ENCODE assay signal across 1 cellular context in genomic region chr5:5360878-5361520, GRCh38.
TF ChIP-seq lines count a peak whose summit lies in the region.

No MANE protein-coding gene starts in this region.

TF ChIP-seq in HepG2, 621 proteins besides CTCF, POLR2A, EP300 and RAD21 (continued from another document and continues in another):
- TF ChIP-seq ZBTB49 (CRISPR knock-in tag; IDR thresholded peaks at IDR 0.05; ENCODE audit: borderline replicate concordance) (no peak), SRF (IDR thresholded peaks at IDR 0.05; ENCODE audit: low read depth, low read length) (no peak), ZNF770 (CRISPR knock-in tag; IDR thresholded peaks at IDR 0.05) (no peak), THYN1 (CRISPR knock-in tag; IDR thresholded peaks at IDR 0.05; ENCODE audit: borderline replicate concordance, low read depth) (no peak), ZNF430 (CRISPR knock-in tag; IDR thresholded peaks at IDR 0.05) (peak; percentile 68; the same call in 1 of the 2 replicates), EHMT2 (IDR thresholded peaks at IDR 0.05; ENCODE audit: borderline replicate concordance, low read depth, low read length) (no peak; the same call in 1 of the 2 replicates), TRIM24 (CRISPR knock-in tag; IDR thresholded peaks at IDR 0.05) (no peak), ZMYM4 (CRISPR knock-in tag; IDR thresholded peaks at IDR 0.05) (peak; percentile 76), KLF12 (CRISPR knock-in tag; IDR thresholded peaks at IDR 0.05; ENCODE audit: borderline replicate concordance) (no peak), PRPF4 (IDR thresholded peaks at IDR 0.05; ENCODE audit: low read depth, low read length, poor library complexity, severe bottlenecking) (no peak), POLR2AphosphoS5 (IDR thresholded peaks at IDR 0.05; ENCODE audit: low read depth, low read length) (no peak; the same call in 1 of the 2 replicates), ISL2 (CRISPR knock-in tag; IDR thresholded peaks at IDR 0.05) (peak; percentile 76), SSRP1 (CRISPR knock-in tag; IDR thresholded peaks at IDR 0.05) (peak; percentile 54; the same call in 1 of the 2 replicates), ZNF335 (CRISPR knock-in tag; IDR thresholded peaks at IDR 0.05) (peak; percentile 65; the same call in 1 of the 2 replicates), ZNF660 (CRISPR knock-in tag; IDR thresholded peaks at IDR 0.05; ENCODE audit: borderline replicate concordance, low read depth) (no peak), ZNF746 (CRISPR knock-in tag; IDR thresholded peaks at IDR 0.05) (0 out of 2 replicates have a peak, but pooled peaks have one; percentile 53), RXRB (CRISPR knock-in tag; IDR thresholded peaks at IDR 0.05; ENCODE audit: borderline replicate concordance) (peak; percentile 97), REPIN1 (CRISPR knock-in tag; IDR thresholded peaks at IDR 0.05; ENCODE audit: borderline replicate concordance, low read depth) (peak; percentile 54; the same call in 1 of the 2 replicates), ELK4 (CRISPR knock-in tag; IDR thresholded peaks at IDR 0.05; ENCODE audit: borderline replicate concordance) (no peak), ZNF878 (CRISPR knock-in tag; IDR thresholded peaks at IDR 0.05) (no peak), GABPA (IDR thresholded peaks at IDR 0.05; ENCODE audit: low read depth, low read length) (no peak), GABPA (CRISPR knock-in tag; IDR thresholded peaks at IDR 0.05; ENCODE audit: low read depth) (no peak), ZFP37 (CRISPR knock-in tag; IDR thresholded peaks at IDR 0.05; ENCODE audit: borderline replicate concordance) (0 out of 2 replicates have a peak, but pooled peaks have one; percentile 73), ZNF180 (CRISPR knock-in tag; IDR thresholded peaks at IDR 0.05; ENCODE audit: borderline replicate concordance, low read depth) (no peak), MXD1 (CRISPR knock-in tag; IDR thresholded peaks at IDR 0.05) (no peak), NFE2 (CRISPR knock-in tag; IDR thresholded peaks at IDR 0.05) (no peak), HHEX (CRISPR knock-in tag; IDR thresholded peaks at IDR 0.05) (peak; percentile 31; the same call in 1 of the 2 replicates), CERS6 (CRISPR knock-in tag; IDR thresholded peaks at IDR 0.05) (no peak), ZKSCAN1 (IDR thresholded peaks at IDR 0.05; ENCODE audit: low read length) (no peak), MATR3 (CRISPR knock-in tag; IDR thresholded peaks at IDR 0.05) (no peak)
- TF ChIP-seq, protein P1, sequence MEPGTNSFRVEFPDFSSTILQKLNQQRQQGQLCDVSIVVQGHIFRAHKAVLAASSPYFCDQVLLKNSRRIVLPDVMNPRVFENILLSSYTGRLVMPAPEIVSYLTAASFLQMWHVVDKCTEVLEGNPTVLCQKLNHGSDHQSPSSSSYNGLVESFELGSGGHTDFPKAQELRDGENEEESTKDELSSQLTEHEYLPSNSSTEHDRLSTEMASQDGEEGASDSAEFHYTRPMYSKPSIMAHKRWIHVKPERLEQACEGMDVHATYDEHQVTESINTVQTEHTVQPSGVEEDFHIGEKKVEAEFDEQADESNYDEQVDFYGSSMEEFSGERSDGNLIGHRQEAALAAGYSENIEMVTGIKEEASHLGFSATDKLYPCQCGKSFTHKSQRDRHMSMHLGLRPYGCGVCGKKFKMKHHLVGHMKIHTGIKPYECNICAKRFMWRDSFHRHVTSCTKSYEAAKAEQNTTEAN (CRISPR knock-in tag; conservative IDR thresholded peaks at IDR 0.05), result 0 out of 2 replicates have a peak, but pooled peaks have one; percentile 32
- TF ChIP-seq, protein P2, sequence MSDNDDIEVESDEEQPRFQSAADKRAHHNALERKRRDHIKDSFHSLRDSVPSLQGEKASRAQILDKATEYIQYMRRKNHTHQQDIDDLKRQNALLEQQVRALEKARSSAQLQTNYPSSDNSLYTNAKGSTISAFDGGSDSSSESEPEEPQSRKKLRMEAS (IDR thresholded peaks at IDR 0.05), result peak; percentile 65
- TF ChIP-seq, protein P3, sequence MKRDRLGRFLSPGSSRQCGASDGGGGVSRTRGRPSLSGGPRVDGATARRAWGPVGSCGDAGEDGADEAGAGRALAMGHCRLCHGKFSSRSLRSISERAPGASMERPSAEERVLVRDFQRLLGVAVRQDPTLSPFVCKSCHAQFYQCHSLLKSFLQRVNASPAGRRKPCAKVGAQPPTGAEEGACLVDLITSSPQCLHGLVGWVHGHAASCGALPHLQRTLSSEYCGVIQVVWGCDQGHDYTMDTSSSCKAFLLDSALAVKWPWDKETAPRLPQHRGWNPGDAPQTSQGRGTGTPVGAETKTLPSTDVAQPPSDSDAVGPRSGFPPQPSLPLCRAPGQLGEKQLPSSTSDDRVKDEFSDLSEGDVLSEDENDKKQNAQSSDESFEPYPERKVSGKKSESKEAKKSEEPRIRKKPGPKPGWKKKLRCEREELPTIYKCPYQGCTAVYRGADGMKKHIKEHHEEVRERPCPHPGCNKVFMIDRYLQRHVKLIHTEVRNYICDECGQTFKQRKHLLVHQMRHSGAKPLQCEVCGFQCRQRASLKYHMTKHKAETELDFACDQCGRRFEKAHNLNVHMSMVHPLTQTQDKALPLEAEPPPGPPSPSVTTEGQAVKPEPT (CRISPR knock-in tag; IDR thresholded peaks at IDR 0.05; ENCODE audit: low read depth), result no peak
- TF ChIP-seq, protein P4, sequence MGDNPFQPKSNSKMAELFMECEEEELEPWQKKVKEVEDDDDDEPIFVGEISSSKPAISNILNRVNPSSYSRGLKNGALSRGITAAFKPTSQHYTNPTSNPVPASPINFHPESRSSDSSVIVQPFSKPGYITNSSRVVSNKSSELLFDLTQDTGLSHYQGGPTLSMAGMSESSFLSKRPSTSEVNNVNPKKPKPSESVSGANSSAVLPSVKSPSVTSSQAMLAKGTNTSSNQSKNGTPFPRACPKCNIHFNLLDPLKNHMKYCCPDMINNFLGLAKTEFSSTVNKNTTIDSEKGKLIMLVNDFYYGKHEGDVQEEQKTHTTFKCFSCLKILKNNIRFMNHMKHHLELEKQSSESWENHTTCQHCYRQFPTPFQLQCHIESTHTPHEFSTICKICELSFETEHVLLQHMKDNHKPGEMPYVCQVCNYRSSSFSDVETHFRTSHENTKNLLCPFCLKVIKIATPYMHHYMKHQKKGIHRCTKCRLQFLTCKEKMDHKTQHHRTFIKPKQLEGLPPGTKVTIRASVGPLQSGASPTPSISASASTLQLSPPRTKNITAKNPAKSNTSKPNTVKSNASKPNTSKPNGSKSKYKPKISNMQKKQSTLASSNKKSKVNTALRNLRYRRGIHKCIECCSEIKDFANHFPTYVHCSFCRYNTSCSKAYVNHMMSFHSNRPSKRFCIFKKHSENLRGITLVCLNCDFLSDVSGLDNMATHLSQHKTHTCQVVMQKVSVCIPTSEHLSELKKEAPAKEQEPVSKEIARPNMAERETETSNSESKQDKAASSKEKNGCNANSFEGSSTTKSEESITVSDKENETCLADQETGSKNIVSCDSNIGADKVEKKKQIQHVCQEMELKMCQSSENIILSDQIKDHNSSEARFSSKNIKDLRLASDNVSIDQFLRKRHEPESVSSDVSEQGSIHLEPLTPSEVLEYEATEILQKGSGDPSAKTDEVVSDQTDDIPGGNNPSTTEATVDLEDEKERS (CRISPR knock-in tag; IDR thresholded peaks at IDR 0.05), result peak; percentile 80; the same call in 1 of the 2 replicates
- TF ChIP-seq, protein P5, sequence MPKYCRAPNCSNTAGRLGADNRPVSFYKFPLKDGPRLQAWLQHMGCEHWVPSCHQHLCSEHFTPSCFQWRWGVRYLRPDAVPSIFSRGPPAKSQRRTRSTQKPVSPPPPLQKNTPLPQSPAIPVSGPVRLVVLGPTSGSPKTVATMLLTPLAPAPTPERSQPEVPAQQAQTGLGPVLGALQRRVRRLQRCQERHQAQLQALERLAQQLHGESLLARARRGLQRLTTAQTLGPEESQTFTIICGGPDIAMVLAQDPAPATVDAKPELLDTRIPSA (CRISPR knock-in tag; IDR thresholded peaks at IDR 0.05; ENCODE audit: borderline replicate concordance), result no peak
- TF ChIP-seq, protein P6, sequence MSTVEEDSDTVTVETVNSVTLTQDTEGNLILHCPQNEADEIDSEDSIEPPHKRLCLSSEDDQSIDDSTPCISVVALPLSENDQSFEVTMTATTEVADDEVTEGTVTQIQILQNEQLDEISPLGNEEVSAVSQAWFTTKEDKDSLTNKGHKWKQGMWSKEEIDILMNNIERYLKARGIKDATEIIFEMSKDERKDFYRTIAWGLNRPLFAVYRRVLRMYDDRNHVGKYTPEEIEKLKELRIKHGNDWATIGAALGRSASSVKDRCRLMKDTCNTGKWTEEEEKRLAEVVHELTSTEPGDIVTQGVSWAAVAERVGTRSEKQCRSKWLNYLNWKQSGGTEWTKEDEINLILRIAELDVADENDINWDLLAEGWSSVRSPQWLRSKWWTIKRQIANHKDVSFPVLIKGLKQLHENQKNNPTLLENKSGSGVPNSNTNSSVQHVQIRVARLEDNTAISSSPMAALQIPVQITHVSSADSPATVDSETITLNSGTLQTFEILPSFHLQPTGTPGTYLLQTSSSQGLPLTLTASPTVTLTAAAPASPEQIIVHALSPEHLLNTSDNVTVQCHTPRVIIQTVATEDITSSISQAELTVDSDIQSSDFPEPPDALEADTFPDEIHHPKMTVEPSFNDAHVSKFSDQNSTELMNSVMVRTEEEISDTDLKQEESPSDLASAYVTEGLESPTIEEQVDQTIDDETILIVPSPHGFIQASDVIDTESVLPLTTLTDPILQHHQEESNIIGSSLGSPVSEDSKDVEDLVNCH (CRISPR knock-in tag; IDR thresholded peaks at IDR 0.05), result no peak
- TF ChIP-seq, protein P7, sequence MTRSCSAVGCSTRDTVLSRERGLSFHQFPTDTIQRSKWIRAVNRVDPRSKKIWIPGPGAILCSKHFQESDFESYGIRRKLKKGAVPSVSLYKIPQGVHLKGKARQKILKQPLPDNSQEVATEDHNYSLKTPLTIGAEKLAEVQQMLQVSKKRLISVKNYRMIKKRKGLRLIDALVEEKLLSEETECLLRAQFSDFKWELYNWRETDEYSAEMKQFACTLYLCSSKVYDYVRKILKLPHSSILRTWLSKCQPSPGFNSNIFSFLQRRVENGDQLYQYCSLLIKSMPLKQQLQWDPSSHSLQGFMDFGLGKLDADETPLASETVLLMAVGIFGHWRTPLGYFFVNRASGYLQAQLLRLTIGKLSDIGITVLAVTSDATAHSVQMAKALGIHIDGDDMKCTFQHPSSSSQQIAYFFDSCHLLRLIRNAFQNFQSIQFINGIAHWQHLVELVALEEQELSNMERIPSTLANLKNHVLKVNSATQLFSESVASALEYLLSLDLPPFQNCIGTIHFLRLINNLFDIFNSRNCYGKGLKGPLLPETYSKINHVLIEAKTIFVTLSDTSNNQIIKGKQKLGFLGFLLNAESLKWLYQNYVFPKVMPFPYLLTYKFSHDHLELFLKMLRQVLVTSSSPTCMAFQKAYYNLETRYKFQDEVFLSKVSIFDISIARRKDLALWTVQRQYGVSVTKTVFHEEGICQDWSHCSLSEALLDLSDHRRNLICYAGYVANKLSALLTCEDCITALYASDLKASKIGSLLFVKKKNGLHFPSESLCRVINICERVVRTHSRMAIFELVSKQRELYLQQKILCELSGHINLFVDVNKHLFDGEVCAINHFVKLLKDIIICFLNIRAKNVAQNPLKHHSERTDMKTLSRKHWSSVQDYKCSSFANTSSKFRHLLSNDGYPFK (CRISPR knock-in tag; IDR thresholded peaks at IDR 0.05; ENCODE audit: borderline replicate concordance), result no peak
